ENCODE assay signal across 13 cellular contexts in the genomic region with DNA sequence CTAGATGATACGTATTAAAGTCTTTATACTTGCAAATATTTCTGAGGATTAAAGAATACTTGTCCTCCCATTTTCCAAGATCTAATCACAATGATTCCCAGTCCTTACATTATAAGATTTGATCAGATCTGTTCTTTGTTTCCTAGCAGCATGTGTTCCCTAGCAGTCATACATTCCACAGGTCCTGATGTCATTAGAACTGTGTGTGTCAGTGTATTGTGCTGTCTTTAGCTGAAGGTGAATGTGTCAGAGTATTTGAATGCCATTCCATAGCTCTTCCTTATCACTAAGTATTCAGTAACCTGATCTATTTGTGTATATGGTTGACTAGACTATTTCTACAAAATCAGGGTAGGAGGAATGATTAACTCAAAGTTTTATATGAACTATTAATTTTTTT. TPM values are rescaled to one million over a fixed set of nuclear protein-coding genes. Genes with fewer than 3 reads are reported as not detected.
DNase-seq lines count a peak whose midpoint lies in the region; ATAC-seq and TF ChIP-seq lines count a peak whose summit lies in the region.
"Had no signal": no experiment of that assay in that cellular context is flagged by ENCODE, and none has a peak within 500 bp of the region (broad histone marks: within the 10 kb centered on the region; RNA-seq: fewer than 3 reads in every experiment).

No MANE protein-coding gene starts in this region.

- no peak for TF ChIP-seq CTCF in kidney epithelial cell (IDR thresholded peaks at IDR 0.05; ENCODE audit: insufficient read depth, low read length, poor library complexity, severe bottlenecking)

- DNase-seq in AG08396 (ENCODE audit: low spot score), result peak; percentile 5
- peak; percentile 60 for DNase-seq in HS-5 (ENCODE audit: low read depth)
- peak; percentile 40 for DNase-seq in adipocyte (ENCODE audit: low read depth)
- DNase-seq in kidney epithelial cell (ENCODE audit: low read depth), result peak; percentile 65
- no peak for DNase-seq in activated CD4-positive, alpha-beta T cell treated with anti-CD3 and anti-CD28 coated beads, Interleukin-2, amount 10 ng/mL, durations not matched to agents 24 days and 14 days
- DNase-seq in COR-L47 (lab: John Stamatoyannopoulos, UW), result no peak
- no peak for DNase-seq in stimulated activated CD4-positive, alpha-beta T cell treated with anti-CD3 and anti-CD28 coated beads, Interleukin-12 subunit alpha, Interleukin-12 subunit beta, amount 100 ng/mL, for 4 hours
- DNase-seq: colonic mucosa, NCI-H1105 treated with DMSO at 0.1 percent for 48 hours, upper lobe of left lung had no signal

- H3K4me3 Mint-ChIP-seq in activated CD4-positive, alpha-beta T cell treated with anti-CD3 and anti-CD28 coated beads, Interleukin-2, amount 10 ng/mL, durations not matched to agents 24 days and 14 days, result no peak overlapping the region

- intact Hi-C loops in activated CD4-positive, alpha-beta T cell treated with anti-CD3 and anti-CD28 coated beads, Interleukin-2, amount 10 ng/mL, durations not matched to agents 24 days and 14 days (cut with micrococcal nuclease), result no loop called here

- H3K36me3 ChIP-seq in adipocyte (ENCODE audit: control insufficient read depth, insufficient read depth, low read length, severe bottlenecking) (no peaks in the 10 kb centered on the region), kidney epithelial cell (ENCODE audit: control insufficient read depth, insufficient read depth, low read length) (no peaks in the 10 kb centered on the region)
- H3K36me3 ChIP-seq: colonic mucosa, neutrophil, upper lobe of left lung had no signal

- no peaks in the 10 kb centered on the region for H3K9me3 ChIP-seq in adipocyte (ENCODE audit: control insufficient read depth, low read length)
- H3K9me3 ChIP-seq: colonic mucosa, neutrophil had no signal

- no peak for ATAC-seq in GM19395 (IDR thresholded peaks at IDR 0.05; ENCODE audit: unreplicated experiment)

- no peak overlapping the region for H3K27ac Mint-ChIP-seq in activated CD4-positive, alpha-beta T cell treated with anti-CD3 and anti-CD28 coated beads, Interleukin-2, amount 10 ng/mL, durations not matched to agents 24 days and 14 days

- no peaks in the 10 kb centered on the region for H3K9me3 Mint-ChIP-seq in activated CD4-positive, alpha-beta T cell treated with anti-CD3 and anti-CD28 coated beads, Interleukin-2, amount 10 ng/mL, durations not matched to agents 24 days and 14 days

- no peak overlapping the region for H3K9ac ChIP-seq in adipocyte (ENCODE audit: low read length)

- peaks cover 2% of the 10 kb centered on the region for H3K36me3 Mint-ChIP-seq in activated CD4-positive, alpha-beta T cell treated with anti-CD3 and anti-CD28 coated beads, Interleukin-2, amount 10 ng/mL, durations not matched to agents 24 days and 14 days (ENCODE audit: low read depth)

- peaks cover 2% of the 10 kb centered on the region for H3K4me1 Mint-ChIP-seq in activated CD4-positive, alpha-beta T cell treated with anti-CD3 and anti-CD28 coated beads, Interleukin-2, amount 10 ng/mL, durations not matched to agents 24 days and 14 days

- H3K4me3 ChIP-seq in adipocyte (ENCODE audit: low read length) (no peak overlapping the region), kidney epithelial cell (ENCODE audit: low read depth, low read length) (no peak overlapping the region)
- H3K4me3 ChIP-seq: colonic mucosa, upper lobe of left lung had no signal

- peaks cover 30% of the 10 kb centered on the region for H3K27me3 ChIP-seq in adipocyte (replicated peaks; ENCODE audit: control insufficient read depth, insufficient read depth, low read length)
- H3K27me3 ChIP-seq in kidney epithelial cell (ENCODE audit: control insufficient read depth, insufficient read depth, low read length), result peaks cover 26% of the 10 kb centered on the region

- peaks cover 40% of the 10 kb centered on the region for H3K27me3 Mint-ChIP-seq in activated CD4-positive, alpha-beta T cell treated with anti-CD3 and anti-CD28 coated beads, Interleukin-2, amount 10 ng/mL, durations not matched to agents 24 days and 14 days

- peaks cover 3% of the 10 kb centered on the region for H3K4me1 ChIP-seq in adipocyte (ENCODE audit: control insufficient read depth, insufficient read depth, low read length)
- H3K4me1 ChIP-seq: colonic mucosa had no signal

RNA-seq across cellular contexts. Expression of a gene that starts 4.2 kb away (rescaled TPM):
- 2.1 and 2.5 TPM in 2 replicates for total RNA-seq in kidney epithelial cell
- not detected in 2 replicates for total RNA-seq in activated CD4-positive, alpha-beta T cell treated with anti-CD3 and anti-CD28 coated beads, Interleukin-2, amount 10 ng/mL, durations not matched to agents 24 days and 14 days
- total RNA-seq: RPMI7951 had no signal

Comparison
In these comparisons a context has a peak if more than half of its experiments do, and no peak if none do; other contexts are left out.
1. DNase-seq: peak in AG08396 (single experiment), HS-5 (single experiment), adipocyte (single experiment) and kidney epithelial cell (single experiment); none in activated CD4-positive, alpha-beta T cell treated with anti-CD3 and anti-CD28 coated beads, Interleukin-2, amount 10 ng/mL, durations not matched to agents 24 days and 14 days (single experiment), COR-L47 (single experiment) and stimulated activated CD4-positive, alpha-beta T cell treated with anti-CD3 and anti-CD28 coated beads, Interleukin-12 subunit alpha, Interleukin-12 subunit beta, amount 100 ng/mL, for 4 hours (single experiment).